Comparison of ENCODE assay signal across 18 cellular contexts in genomic region chr6:36720251-36721141, GRCh38. TPM values are rescaled to one million over a fixed set of nuclear protein-coding genes. Genes with fewer than 3 reads are reported as not detected.
DNase-seq lines count a peak whose midpoint lies in the region; FAIRE-seq and TF ChIP-seq lines count a peak whose summit lies in the region.
"Had no signal": no experiment of that assay in that cellular context is flagged by ENCODE, and none has a peak within 500 bp of the region (broad histone marks: within the 10 kb centered on the region; RNA-seq: fewer than 3 reads in every experiment).

No MANE protein-coding gene starts in this region.

- H3K4me3 ChIP-seq in BLaER1 treated with 17β-estradiol and CSF1 and Interleukin-3, amounts not matched to agents 10 nM and 100 nM = no peak overlapping the region
- H3K4me3 ChIP-seq in DOHH2 (ENCODE audit: low read length) (no peak overlapping the region), osteoblast (ENCODE audit: insufficient read depth, low read length) (no peak overlapping the region)
- H3K4me3 ChIP-seq: left lung, SJCRH30, thyroid gland had no signal

- peaks cover 14 to 77% (median 72%) of the 10 kb centered on the region in 10 experiments for H3K4me1 ChIP-seq in BLaER1 treated with 17β-estradiol and CSF1 and Interleukin-3, amounts not matched to agents 10 nM and 100 nM
- H3K4me1 ChIP-seq in DOHH2 (ENCODE audit: control insufficient read depth, low read length) = peaks cover 24% of the 10 kb centered on the region
- no peaks in the 10 kb centered on the region for H3K4me1 ChIP-seq in osteoblast (ENCODE audit: insufficient read depth, low read length)
- H3K4me1 ChIP-seq: left lung, SJCRH30, thyroid gland had no signal

- no peaks in the 10 kb centered on the region for H3K9me2 ChIP-seq in DOHH2 (replicated peaks; ENCODE audit: control insufficient read depth, low read length)

- TF ChIP-seq CTCF in DOHH2 (IDR thresholded peaks at IDR 0.05; ENCODE audit: low read depth, low read length, poor library complexity, severe bottlenecking) (no peak), osteoblast (IDR thresholded peaks at IDR 0.05; ENCODE audit: extremely low read depth, low read depth, low read length) (no peak)

- H3K4me2 ChIP-seq in BLaER1 treated with 17β-estradiol and CSF1 and Interleukin-3, amounts not matched to agents 10 nM and 100 nM = peak overlapping the region; percentile 27 to 81 (median 67); a peak in 21 of 22 replicates
- H3K4me2 ChIP-seq in DOHH2 (ENCODE audit: low read length) (peak overlapping the region; percentile 36), osteoblast (ENCODE audit: insufficient read depth, low read length) (no peak overlapping the region)

- peak overlapping the region in 7 of 11 experiments; percentile 8 to 67 (median 41); a peak in 13 of 22 replicates for H3K27ac ChIP-seq in BLaER1 treated with 17β-estradiol and CSF1 and Interleukin-3, amounts not matched to agents 10 nM and 100 nM
- H3K27ac ChIP-seq in DOHH2 (ENCODE audit: low read depth, low read length) = no peak overlapping the region
- no peak overlapping the region for H3K27ac ChIP-seq in osteoblast (ENCODE audit: low read depth, low read length)
- H3K27ac ChIP-seq: left lung, SJCRH30, thyroid gland had no signal

- DNase-seq in SHP77 (lab: John Stamatoyannopoulos, UW) (peak; percentile 30 to 70), osteoblast (ENCODE audit: insufficient read length, low spot score, missing footprints) (peak; percentile 58), RCC 7860 (ENCODE audit: low spot score) (no peak), AG08396 (ENCODE audit: low spot score) (no peak), pons (ENCODE audit: low spot score) (no peak)
- DNase-seq: activated CD4-positive, alpha-beta T cell treated with anti-CD3 and anti-CD28 coated beads, Interleukin-2, amount 50 U/mL, for 4 hours; GDM1; HFFc6; IMR-90; NCI-H2081; NCI-H524; occipital lobe; SJCRH30; stimulated activated naive CD4-positive, alpha-beta T cell treated with Interleukin-2 at 50 U/mL for 16 hours; thyroid gland had no signal

- peak overlapping the region in 7 of 11 experiments; percentile 5 to 27 (median 21); a peak in 8 of 22 replicates for H3K9ac ChIP-seq in BLaER1 treated with 17β-estradiol and CSF1 and Interleukin-3, amounts not matched to agents 10 nM and 100 nM

- no peaks in the 10 kb centered on the region for H3K9me3 ChIP-seq in BLaER1 treated with 17β-estradiol and CSF1 and Interleukin-3, amounts not matched to agents 10 nM and 100 nM (replicated peaks in 1 of 11)
- no peaks in the 10 kb centered on the region for H3K9me3 ChIP-seq in DOHH2 (ENCODE audit: control insufficient read depth, insufficient read depth, low read length)
- H3K9me3 ChIP-seq in osteoblast (ENCODE audit: low read depth, low read length) = no peaks in the 10 kb centered on the region
- H3K9me3 ChIP-seq: left lung, SJCRH30, thyroid gland had no signal

- no peaks in the 10 kb centered on the region; a peak in 2 of 22 replicates for H4K20me1 ChIP-seq in BLaER1 treated with 17β-estradiol and CSF1 and Interleukin-3, amounts not matched to agents 10 nM and 100 nM
- H4K20me1 ChIP-seq in DOHH2 (ENCODE audit: control insufficient read depth, insufficient read depth, low read depth, low read length) = no peaks in the 10 kb centered on the region
- H4K20me1 ChIP-seq in osteoblast (ENCODE audit: insufficient read depth, low read length) = no peaks in the 10 kb centered on the region

- H3K79me2 ChIP-seq in DOHH2 (ENCODE audit: control insufficient read depth, low read length) = no peaks in the 10 kb centered on the region
- no peaks in the 10 kb centered on the region for H3K79me2 ChIP-seq in osteoblast (ENCODE audit: insufficient read depth, low read length)

- no peak overlapping the region for H2AFZ ChIP-seq in osteoblast (ENCODE audit: low read length)

- H3K27me3 ChIP-seq in BLaER1 treated with 17β-estradiol and CSF1 and Interleukin-3, amounts not matched to agents 10 nM and 100 nM = no peaks in the 10 kb centered on the region
- H3K27me3 ChIP-seq in DOHH2 (ENCODE audit: control insufficient read depth, low read length) = no peaks in the 10 kb centered on the region
- no peaks in the 10 kb centered on the region for H3K27me3 ChIP-seq in osteoblast (ENCODE audit: insufficient read depth, low read length)
- H3K27me3 ChIP-seq: left lung, thyroid gland had no signal

- no peaks in the 10 kb centered on the region for H3K36me3 ChIP-seq in BLaER1 treated with 17β-estradiol and CSF1 and Interleukin-3, amounts not matched to agents 10 nM and 100 nM
- H3K36me3 ChIP-seq in DOHH2 (ENCODE audit: control insufficient read depth, low read length) = no peaks in the 10 kb centered on the region
- H3K36me3 ChIP-seq in osteoblast (ENCODE audit: insufficient read depth, low read length) = no peaks in the 10 kb centered on the region
- H3K36me3 ChIP-seq: SJCRH30, thyroid gland had no signal

- FAIRE-seq in RCC 7860 (lab: Jason Lieb, UNC) = no peak

- H3F3A ChIP-seq in DOHH2 (ENCODE audit: control insufficient read depth, insufficient read depth) = no peaks in the 10 kb centered on the region

RNA-seq across cellular contexts. Expression of gene RAB44, which starts 22.9 kb away (rescaled TPM):
- under 0.01 and 0.36 TPM in 2 replicates for total RNA-seq in osteoblast
- total RNA-seq: IMR-90, occipital lobe, SJCRH30 had no signal

RNA-seq across cellular contexts. Expression of gene CDKN1A, which starts 42.0 kb away (rescaled TPM):
- 456 and 461 TPM in 2 replicates for total RNA-seq in osteoblast

Comparison
In these comparisons a context has a peak if more than half of its experiments do, and no peak if none do; other contexts are left out.
1. H3K27ac ChIP-seq: peak in BLaER1 treated with 17β-estradiol and CSF1 and Interleukin-3, amounts not matched to agents 10 nM and 100 nM (7 of 11); none in DOHH2 (single experiment) and osteoblast (single experiment).
2. DNase-seq: peak in SHP77 (2 of 2) and osteoblast (single experiment); none in RCC 7860 (single experiment), AG08396 (single experiment) and pons (single experiment).